26 cellular contexts compared by ENCODE assay signal in the genomic region with DNA sequence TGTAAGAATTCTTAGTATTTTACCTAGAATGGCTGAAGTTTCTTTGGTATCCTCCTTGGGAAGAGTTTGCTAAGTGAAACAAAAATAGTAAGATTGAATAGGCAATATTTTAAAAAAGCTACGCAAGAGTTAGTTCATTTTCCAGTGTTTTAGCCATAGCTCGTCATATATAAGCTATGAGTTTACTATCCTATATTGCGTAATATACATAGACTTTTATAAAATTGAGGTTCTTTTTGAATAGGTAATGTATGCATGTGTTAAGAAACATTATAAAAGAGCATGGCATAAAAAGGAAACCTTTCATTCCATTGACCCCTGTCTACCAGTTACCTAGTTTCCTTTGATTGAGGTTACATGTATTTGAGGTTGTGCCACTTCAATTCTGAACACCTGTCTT.
DNase-seq lines count a peak whose midpoint lies in the region; ATAC-seq, FAIRE-seq and TF ChIP-seq lines count a peak whose summit lies in the region.
"Had no signal": no experiment of that assay in that cellular context is flagged by ENCODE, and none has a peak within 500 bp of the region (broad histone marks: within the 10 kb centered on the region; RNA-seq: fewer than 3 reads in every experiment).

No MANE protein-coding gene starts in this region.

- FAIRE-seq in HepG2 (lab: Jason Lieb, UNC) (no peak), K562 (lab: Jason Lieb, UNC) (no peak), H1 (lab: Jason Lieb, UNC) (no peak)
- FAIRE-seq: A204.1, GM12891, GM18507 had no signal

- H3K4me1 ChIP-seq in HepG2 (ENCODE audit: insufficient read depth, low read length) (no peaks in the 10 kb centered on the region), right lobe of liver (no peaks in the 10 kb centered on the region), K562 (replicated peaks in 1 of 2; ENCODE audit: control insufficient read depth in 2 of 2, insufficient read depth in 2 of 2, low read length in 2 of 2) (no peaks in the 10 kb centered on the region), H1 (replicated peaks in 1 of 4; ENCODE audit: control insufficient read depth in 3 of 4, insufficient read depth in 4 of 4, low read length in 3 of 4) (no peaks in the 10 kb centered on the region)
- H3K4me1 ChIP-seq in effector memory CD4-positive, alpha-beta T cell (ENCODE audit: control insufficient read depth, insufficient read depth, low read length, poor library complexity, severe bottlenecking) = no peaks in the 10 kb centered on the region
- H3K4me1 ChIP-seq: BE2C; BLaER1 treated with 17β-estradiol and CSF1 and Interleukin-3, amounts not matched to agents 10 nM and 100 nM had no signal

- H3K27me3 ChIP-seq in HepG2 (ENCODE audit: control insufficient read depth in 1 of 2, insufficient read depth in 2 of 2, low read length in 2 of 2) = no peaks in the 10 kb centered on the region
- H3K27me3 ChIP-seq in right lobe of liver = no peaks in the 10 kb centered on the region
- no peaks in the 10 kb centered on the region for H3K27me3 ChIP-seq in K562 (ENCODE audit: control insufficient read depth in 2 of 2, insufficient read depth in 2 of 2, low read length in 2 of 2)
- no peaks in the 10 kb centered on the region for H3K27me3 ChIP-seq in H1 (replicated peaks in 1 of 4; ENCODE audit: control insufficient read depth in 3 of 4, extremely low read depth in 1 of 4, insufficient read depth in 3 of 4, low read length in 3 of 4)
- H3K27me3 ChIP-seq in effector memory CD4-positive, alpha-beta T cell (replicated peaks; ENCODE audit: control insufficient read depth, insufficient read depth, low read length, poor library complexity, severe bottlenecking) = no peaks in the 10 kb centered on the region
- H3K27me3 ChIP-seq: BE2C had no signal

- H3K4me2 ChIP-seq in HepG2 (ENCODE audit: low read depth, low read length) (no peak overlapping the region), K562 (ENCODE audit: insufficient read depth, low read length) (no peak overlapping the region), H1 (ENCODE audit: insufficient read depth in 1 of 2, low read depth in 2 of 2, low read length in 2 of 2) (no peak overlapping the region)
- H3K4me2 ChIP-seq: BLaER1 treated with 17β-estradiol and CSF1 and Interleukin-3, amounts not matched to agents 10 nM and 100 nM had no signal

- H3K56ac ChIP-seq in H1 (replicated peaks; ENCODE audit: insufficient read length, low read depth, low read length) = no peak overlapping the region

- intact Hi-C loops in HepG2 (cut with micrococcal nuclease; ENCODE audit: unreplicated experiment) (no loop called here), right lobe of liver (cut with DNase I) (no loop called here), K562 (cut with micrococcal nuclease) (no loop called here)

- CTCF ChIA-PET in HepG2 (lab: Yijun Ruan, JAX; ENCODE audit: low intra/inter-chr PET ratio, low total read pairs) = no interaction called here
- CTCF ChIA-PET in K562 (lab: Yijun Ruan, JAX; ENCODE audit: low intra/inter-chr PET ratio) = no interaction called here
- CTCF ChIA-PET in H1 (lab: Charles Lee; ENCODE audit: partially characterized antibody) = no interaction called here

- H3K79me1 ChIP-seq in H1 (ENCODE audit: low read depth, low read length) = no peaks in the 10 kb centered on the region

- H2BK15ac ChIP-seq in H1 (ENCODE audit: low read length) = no peak overlapping the region

- BruUV-seq in HepG2 (replicated peaks; lab: Mats Ljungman, UMichigan) = no TSS peak
- BruUV-seq in K562 (replicated peaks; lab: Mats Ljungman, UMichigan) = no TSS peak

- no peaks in the 10 kb centered on the region for H3K9me1 ChIP-seq in K562 (ENCODE audit: control insufficient read depth, insufficient read depth, low read length)

- no peak for TF ChIP-seq POLR2A in HepG2 (IDR thresholded peaks at IDR 0.05; ENCODE audit: insufficient read depth in 1 of 2, low read depth in 2 of 2, low read length in 2 of 2)
- no peak for TF ChIP-seq POLR2A in right lobe of liver (IDR thresholded peaks at IDR 0.05)
- no peak for TF ChIP-seq POLR2A in K562 (conservative IDR thresholded peaks at IDR 0.05)
- TF ChIP-seq POLR2A in H1 (IDR thresholded peaks at IDR 0.05; ENCODE audit: control extremely low read depth in 1 of 2, low read depth in 2 of 2, low read length in 2 of 2) = no peak

- no peak overlapping the region for H3K27ac ChIP-seq in HepG2 (ENCODE audit: extremely low read length, insufficient read depth, low read length)
- H3K27ac ChIP-seq in right lobe of liver = no peak overlapping the region
- no peak overlapping the region for H3K27ac ChIP-seq in K562 (ENCODE audit: extremely low read depth, low read depth, low read length)
- no peak overlapping the region for H3K27ac ChIP-seq in H1 (ENCODE audit: low read depth, low read length)
- no peak overlapping the region for H3K27ac ChIP-seq in effector memory CD4-positive, alpha-beta T cell (ENCODE audit: insufficient read depth, low read length, poor library complexity, severe bottlenecking)
- H3K27ac ChIP-seq: 22Rv1; BLaER1 treated with 17β-estradiol and CSF1 and Interleukin-3, amounts not matched to agents 10 nM and 100 nM had no signal

- H2AK5ac ChIP-seq in H1 (ENCODE audit: low read depth, low read length) = no peak overlapping the region

- POLR2A ChIA-PET in HepG2 (lab: Yijun Ruan, JAX) (no interaction called here), K562 (lab: Yijun Ruan, JAX) (no interaction called here), H1 (lab: Charles Lee; ENCODE audit: partially characterized antibody) (no interaction called here)

- H3K79me2 ChIP-seq in HepG2 (ENCODE audit: insufficient read depth, low read length) (no peaks in the 10 kb centered on the region), K562 (ENCODE audit: control insufficient read depth, insufficient read depth, low read length) (no peaks in the 10 kb centered on the region), H1 (ENCODE audit: control insufficient read depth in 1 of 2, insufficient read depth in 2 of 2, low read length in 2 of 2) (no peaks in the 10 kb centered on the region)

- H2BK12ac ChIP-seq in H1 (ENCODE audit: low read depth, low read length) = no peak overlapping the region

- no peak overlapping the region for H3K14ac ChIP-seq in H1 (ENCODE audit: insufficient read length)

- no peak overlapping the region for H3K23ac ChIP-seq in H1 (ENCODE audit: insufficient read length)

- TF ChIP-seq CTCF in HepG2 (CRISPR knock-in tag; IDR thresholded peaks at IDR 0.05) = no peak
- TF ChIP-seq CTCF in right lobe of liver (IDR thresholded peaks at IDR 0.05) = no peak
- no peak for TF ChIP-seq CTCF in K562 (IDR thresholded peaks at IDR 0.05 in 2 of 3, conservative IDR thresholded peaks at IDR 0.05 in 1 of 3; ENCODE audit: insufficient read depth in 2 of 3, low read depth in 1 of 3, low read length in 3 of 3)
- no peak for TF ChIP-seq CTCF in H1 (IDR thresholded peaks at IDR 0.05; ENCODE audit: control extremely low read depth in 1 of 3, insufficient read depth in 1 of 3, low read depth in 1 of 3, low read length in 3 of 3)

- no peaks in the 10 kb centered on the region for H3K9me3 ChIP-seq in HepG2 (ENCODE audit: low read length)
- H3K9me3 ChIP-seq in right lobe of liver = no peaks in the 10 kb centered on the region
- no peaks in the 10 kb centered on the region for H3K9me3 ChIP-seq in K562 (replicated peaks; ENCODE audit: control insufficient read depth, insufficient read depth, low read depth, low read length)
- no peaks in the 10 kb centered on the region for H3K9me3 ChIP-seq in H1 (ENCODE audit: insufficient read depth in 2 of 2, low read depth in 1 of 2, low read length in 1 of 2)
- no peaks in the 10 kb centered on the region for H3K9me3 ChIP-seq in effector memory CD4-positive, alpha-beta T cell (ENCODE audit: control insufficient read depth, low read length)
- H3K9me3 ChIP-seq: BE2C; BLaER1 treated with 17β-estradiol and CSF1 and Interleukin-3, amounts not matched to agents 10 nM and 100 nM had no signal

- DNase-seq in NCI-H1105 treated with DMSO at 0.1 percent for 48 hours (lab: John Stamatoyannopoulos, UW) (peak; percentile 18), NCI-H1105 (lab: John Stamatoyannopoulos, UW) (no peak), HepG2 (ENCODE audit: low spot score) (no peak), right lobe of liver (no peak), K562 (ENCODE audit: extremely low read depth in 1 of 4, low spot score in 3 of 4) (no peak), H1 (ENCODE audit: low read depth in 1 of 2, low spot score in 2 of 2) (no peak), NCI-H1436 treated with DMSO at 0.1 percent for 48 hours (lab: John Stamatoyannopoulos, UW) (no peak)
- DNase-seq in effector memory CD4-positive, alpha-beta T cell = no peak
- DNase-seq: ACHN; AML-193; BE2C; Calu3; CD4-positive, alpha-beta T cell; CD8-positive, alpha-beta memory T cell; COR-L47; DMS53; DMS79 treated with DMSO at 0.1 percent for 48 hours; GF-D8; GOT3; H7; HCEC 1CT had no signal

- no peak overlapping the region for H4K91ac ChIP-seq in H1 (replicated peaks; ENCODE audit: insufficient read length, low read length)

- no peak overlapping the region for H2BK5ac ChIP-seq in H1 (ENCODE audit: low read depth, low read length)

- no peak for ATAC-seq in HepG2
- no peak for ATAC-seq in right lobe of liver
- no peak for ATAC-seq in K562

- H2BK120ac ChIP-seq in H1 (replicated peaks; ENCODE audit: low read depth, low read length) = no peak overlapping the region

- H2BK20ac ChIP-seq in H1 (ENCODE audit: low read length) = no peak overlapping the region

- H3K36me3 ChIP-seq in HepG2 (replicated peaks in 1 of 2; ENCODE audit: control insufficient read depth in 1 of 2, insufficient read depth in 2 of 2, low read length in 2 of 2) = no peaks in the 10 kb centered on the region
- no peaks in the 10 kb centered on the region for H3K36me3 ChIP-seq in right lobe of liver
- H3K36me3 ChIP-seq in K562 (ENCODE audit: control insufficient read depth, insufficient read depth, low read length) = no peaks in the 10 kb centered on the region
- H3K36me3 ChIP-seq in H1 (ENCODE audit: control insufficient read depth in 2 of 4, insufficient read depth in 4 of 4, low read length in 3 of 4) = no peaks in the 10 kb centered on the region
- H3K36me3 ChIP-seq in effector memory CD4-positive, alpha-beta T cell (ENCODE audit: control insufficient read depth, insufficient read depth, low read length) = no peaks in the 10 kb centered on the region
- H3K36me3 ChIP-seq: BE2C; BLaER1 treated with 17β-estradiol and CSF1 and Interleukin-3, amounts not matched to agents 10 nM and 100 nM had no signal

- no peak overlapping the region for H3K9ac ChIP-seq in HepG2 (ENCODE audit: insufficient read depth, low read depth, low read length)
- H3K9ac ChIP-seq in K562 (ENCODE audit: insufficient read depth in 1 of 2, low read depth in 2 of 2, low read length in 2 of 2) = no peak overlapping the region
- no peak overlapping the region for H3K9ac ChIP-seq in H1 (replicated peaks in 1 of 4; ENCODE audit: extremely low read depth in 1 of 4, low read depth in 3 of 4, low read length in 3 of 4)
- H3K9ac ChIP-seq: BLaER1 treated with 17β-estradiol and CSF1 and Interleukin-3, amounts not matched to agents 10 nM and 100 nM had no signal

- H4K20me1 ChIP-seq in HepG2 (ENCODE audit: insufficient read depth, low read length) (no peaks in the 10 kb centered on the region), K562 (replicated peaks; ENCODE audit: control insufficient read depth, insufficient read depth, low read length) (no peaks in the 10 kb centered on the region), H1 (replicated peaks in 1 of 2; ENCODE audit: control insufficient read depth in 1 of 2, insufficient read depth in 2 of 2, low read length in 2 of 2) (no peaks in the 10 kb centered on the region)
- H4K20me1 ChIP-seq: BLaER1 treated with 17β-estradiol and CSF1 and Interleukin-3, amounts not matched to agents 10 nM and 100 nM had no signal

- 35% methylated on average over 3 of the region's 3 CpGs for WGBS in HepG2 (ENCODE audit: low lambda C conversion rate)
- 60% methylated on average over 3 of the region's 3 CpGs for WGBS in right lobe of liver (ENCODE audit: insufficient coverage, low coverage, low lambda C conversion rate, missing lambda C conversion rate)
- 0% methylated on average over 3 of the region's 3 CpGs for WGBS in K562 (ENCODE audit: insufficient coverage, low coverage, missing lambda C conversion rate)
- 98% methylated on average over 3 of the region's 3 CpGs; no CpG with 5 or more reads in 1 of the 2 experiments for WGBS in H1 (ENCODE audit: extremely low coverage in 1 of 2, insufficient coverage in 1 of 2, insufficient read length in 1 of 2, insufficient replicate concordance in 2 of 2, low coverage in 1 of 2, low lambda C conversion rate in 2 of 2, missing lambda C conversion rate in 1 of 2), 2 experiments

- in situ Hi-C loops in HepG2 (cut with HindIII; ENCODE audit: extremely low pct_ligation_motif_present, low pct_unique_long_range_greater_than_20kb) = no loop called here
- in situ Hi-C loops in K562 (cut with MboI) = no loop called here

- no peak overlapping the region for H4K8ac ChIP-seq in H1 (ENCODE audit: extremely low read depth, insufficient read depth, low read length)

- no peak overlapping the region for H4K5ac ChIP-seq in H1 (ENCODE audit: insufficient read length, low read depth, low read length)

- no peak for TF ChIP-seq EP300 in HepG2 (IDR thresholded peaks at IDR 0.05; ENCODE audit: low read depth in 2 of 2, low read length in 2 of 2)
- no peak for TF ChIP-seq EP300 in HepG2 (CRISPR knock-in tag; IDR thresholded peaks at IDR 0.05; ENCODE audit: borderline replicate concordance)
- TF ChIP-seq EP300 in K562 (IDR thresholded peaks at IDR 0.05; ENCODE audit: low read length) = no peak
- TF ChIP-seq EP300 in H1 (IDR thresholded peaks at IDR 0.05; ENCODE audit: borderline replicate concordance in 1 of 2, low read depth in 2 of 2, low read length in 2 of 2) = no peak

- H2AFZ ChIP-seq in HepG2 (ENCODE audit: low read length) (no peak overlapping the region), K562 (ENCODE audit: low read depth, low read length) (no peak overlapping the region), H1 (ENCODE audit: low read length) (no peak overlapping the region)

- no peak overlapping the region for H3K18ac ChIP-seq in H1 (ENCODE audit: extremely low read depth, low read length)

- TF ChIP-seq RAD21 in HepG2 (CRISPR knock-in tag; IDR thresholded peaks at IDR 0.05) (no peak), K562 (CRISPR knock-in tag; conservative IDR thresholded peaks at IDR 0.05 in 1 of 2, IDR thresholded peaks at IDR 0.05 in 1 of 2) (no peak), H1 (IDR thresholded peaks at IDR 0.05 in 1 of 2, conservative IDR thresholded peaks at IDR 0.05 in 1 of 2; ENCODE audit: low read depth in 2 of 2, low read length in 2 of 2) (no peak)

- no peaks in the 10 kb centered on the region for H3K23me2 ChIP-seq in H1 (ENCODE audit: low read depth, low read length)

- H3K4ac ChIP-seq in H1 (replicated peaks; ENCODE audit: insufficient read length, low read depth, low read length) = no peak overlapping the region

- no peak overlapping the region for H3K4me3 ChIP-seq in HepG2 (replicated peaks in 1 of 3; ENCODE audit: insufficient read depth in 1 of 3, low read depth in 2 of 3, low read length in 3 of 3)
- no peak overlapping the region for H3K4me3 ChIP-seq in right lobe of liver
- no peak overlapping the region for H3K4me3 ChIP-seq in K562
- no peak overlapping the region for H3K4me3 ChIP-seq in H1 (ENCODE audit: extremely low read depth in 1 of 4, insufficient read depth in 2 of 4, low read depth in 3 of 4, low read length in 4 of 4)
- H3K4me3 ChIP-seq in effector memory CD4-positive, alpha-beta T cell (ENCODE audit: insufficient read depth, low read depth, low read length, poor library complexity, severe bottlenecking) = no peak overlapping the region
- H3K4me3 ChIP-seq: BLaER1 treated with 17β-estradiol and CSF1 and Interleukin-3, amounts not matched to agents 10 nM and 100 nM had no signal
